ENCODE assay signal across 6 cellular contexts in genomic region chr16:546909-547770, GRCh38. TPM values are rescaled to one million over a fixed set of nuclear protein-coding genes. Genes with fewer than 3 reads are reported as not detected.
A peak's percentile ranks its signal among the peaks of the same experiment; 100 is the strongest.
DNase-seq lines count a peak whose midpoint lies in the region; ATAC-seq and TF ChIP-seq lines count a peak whose summit lies in the region.

No MANE protein-coding gene starts in this region.

- H4K5ac ChIP-seq in IMR-90 (ENCODE audit: low read depth, low read length) = no peak overlapping the region

- H3K4me3 ChIP-seq in IMR-90 (ENCODE audit: insufficient read depth, low read depth, low read length) (no peak overlapping the region), left lung (no peak overlapping the region)

- H3K4me3 Mint-ChIP-seq in activated T-cell treated with anti-CD3 and anti-CD28 coated beads, Interleukin-2, amount 50 U/mL, for 24 hours = no peak overlapping the region

- dilution Hi-C loops in IMR-90 (cut with HindIII; ENCODE audit: low sequenced_read_pairs, unreplicated experiment) = no loop called here

- H3K14ac ChIP-seq in IMR-90 (replicated peaks; ENCODE audit: low read depth, low read length) = no peak overlapping the region

- H3K4me1 ChIP-seq in IMR-90 (ENCODE audit: control insufficient read depth, insufficient read depth, low read length) (no peaks in the 10 kb centered on the region), left lung (peaks cover 0 to 3% of the 10 kb centered on the region in 2 donors)

- peaks cover 30% of the 10 kb centered on the region for H3K36me3 Mint-ChIP-seq in activated T-cell treated with anti-CD3 and anti-CD28 coated beads, Interleukin-2, amount 50 U/mL, for 24 hours (ENCODE audit: low read depth)

- no peak overlapping the region for H3K27ac Mint-ChIP-seq in activated T-cell treated with anti-CD3 and anti-CD28 coated beads, Interleukin-2, amount 50 U/mL, for 24 hours

- H2BK15ac ChIP-seq in IMR-90 (ENCODE audit: low read depth, low read length) = no peak overlapping the region

- H3K18ac ChIP-seq in IMR-90 (ENCODE audit: low read depth, low read length) = no peak overlapping the region

- H4K91ac ChIP-seq in IMR-90 (ENCODE audit: insufficient read depth, low read depth, low read length) = no peak overlapping the region

- no TSS peak for BruUV-seq in IMR-90 (replicated peaks; lab: Mats Ljungman, UMichigan)

- in situ Hi-C loops in IMR-90 (cut with MboI; ENCODE audit: low sequenced_read_pairs) = no loop called here

- H3K9ac ChIP-seq in IMR-90 (ENCODE audit: low read depth, low read length) = no peak overlapping the region

- no peak overlapping the region for H2AK5ac ChIP-seq in IMR-90 (ENCODE audit: low read depth, low read length)

- peaks cover 2% of the 10 kb centered on the region for H3K4me1 Mint-ChIP-seq in activated T-cell treated with anti-CD3 and anti-CD28 coated beads, Interleukin-2, amount 50 U/mL, for 24 hours (ENCODE audit: low read depth)

- H3K9me3 ChIP-seq in IMR-90 (ENCODE audit: control insufficient read depth, insufficient read depth, low read length) (no peaks in the 10 kb centered on the region), left lung (no peaks in the 10 kb centered on the region)

- H2AK9ac ChIP-seq in IMR-90 (replicated peaks; ENCODE audit: low read depth, low read length, poor library complexity) = no peak overlapping the region

- peak; percentile 52 for TF ChIP-seq CTCF in IMR-90 (conservative IDR thresholded peaks at IDR 0.05; ENCODE audit: low read depth, low read length)
- peak; percentile 28 to 70 for TF ChIP-seq CTCF in left lung (IDR thresholded peaks at IDR 0.05)

- peaks cover 36% of the 10 kb centered on the region for H4K20me1 ChIP-seq in IMR-90 (ENCODE audit: insufficient read depth, low read length)

- no peaks in the 10 kb centered on the region; the same call in 1 of the 2 replicates for H3K9me1 ChIP-seq in IMR-90 (ENCODE audit: insufficient read depth, low read length)

- 88% methylated on average over 24 of the region's 60 CpGs; no CpG with 5 or more reads in 1 of the 2 experiments for WGBS in IMR-90 (ENCODE audit: extremely low coverage in 2 of 2, insufficient read length in 1 of 2), 2 experiments

- no peaks in the 10 kb centered on the region for H3K9me3 Mint-ChIP-seq in activated T-cell treated with anti-CD3 and anti-CD28 coated beads, Interleukin-2, amount 50 U/mL, for 24 hours

- H3K27me3 ChIP-seq in IMR-90 (ENCODE audit: control insufficient read depth, insufficient read depth, low read length) = no peaks in the 10 kb centered on the region
- H3K27me3 ChIP-seq in left lung = no peaks in the 10 kb centered on the region

- POLR2A ChIA-PET in IMR-90 (lab: Charles Lee; ENCODE audit: unreplicated experiment) = no interaction called here

- CTCF ChIA-PET in IMR-90 (lab: Yijun Ruan, JAX) = no interaction called here

- peak; percentile 49 for TF ChIP-seq RAD21 in IMR-90 (IDR thresholded peaks at IDR 0.05; ENCODE audit: low read length)

- no peak overlapping the region for H3K23ac ChIP-seq in IMR-90 (ENCODE audit: low read depth, low read length)

- no peak overlapping the region for H2BK20ac ChIP-seq in IMR-90 (ENCODE audit: low read depth, low read length)

- H2BK120ac ChIP-seq in IMR-90 (ENCODE audit: low read depth, low read length) = no peak overlapping the region

- H3K27ac ChIP-seq in IMR-90 (ENCODE audit: insufficient read depth, low read length) (no peak overlapping the region), left lung (no peak overlapping the region)

- intact Hi-C loops in IMR-90 (cut with micrococcal nuclease) = no loop called here
- intact Hi-C loops in left lung (cut with DNase I) = no loop called here

- TF ChIP-seq POLR2A in IMR-90 (IDR thresholded peaks at IDR 0.05; ENCODE audit: low read depth, low read length) (no peak), GM18505 (IDR thresholded peaks at IDR 0.05; ENCODE audit: borderline replicate concordance, extremely low read depth, insufficient read depth, insufficient read length) (no peak)

- H3K79me1 ChIP-seq in IMR-90 (ENCODE audit: low read depth in 1 of 2, low read length in 2 of 2) = peaks cover 1 to 16% of the 10 kb centered on the region in 2 experiments; a peak in 2 of 4 replicates

- H2BK5ac ChIP-seq in IMR-90 (ENCODE audit: low read depth, low read length, poor library complexity, severe bottlenecking) = no peak overlapping the region

- H2AFZ ChIP-seq in IMR-90 (replicated peaks; ENCODE audit: low read length, poor library complexity) = no peak overlapping the region

- H3K4me2 ChIP-seq in IMR-90 (ENCODE audit: low read depth, low read length) = no peak overlapping the region

- no peaks in the 10 kb centered on the region for H3K27me3 Mint-ChIP-seq in activated T-cell treated with anti-CD3 and anti-CD28 coated beads, Interleukin-2, amount 50 U/mL, for 24 hours

- no peak overlapping the region for H4K8ac ChIP-seq in IMR-90 (ENCODE audit: low read depth in 2 of 2, low read length in 2 of 2)

- no peak overlapping the region for H3K4ac ChIP-seq in IMR-90 (ENCODE audit: low read depth, low read length)

- no peak overlapping the region for H3K56ac ChIP-seq in IMR-90 (ENCODE audit: extremely low read depth, insufficient read depth, low read length)

- no peak for ATAC-seq in IMR-90 (ENCODE audit: low read depth)
- ATAC-seq in left lung = peak; percentile 84
- ATAC-seq in GM18858 (IDR thresholded peaks at IDR 0.05; ENCODE audit: unreplicated experiment) = no peak
- ATAC-seq in GM18505 (IDR thresholded peaks at IDR 0.05; ENCODE audit: unreplicated experiment) = no peak

- peak; percentile 16 for DNase-seq in IMR-90
- DNase-seq in activated T-cell treated with anti-CD3 and anti-CD28 coated beads, Interleukin-2, amount 50 U/mL, for 24 hours = peak; percentile 68
- peak; percentile 77 to 97 for DNase-seq in left lung
- DNase-seq in amniotic stem cell (lab: John Stamatoyannopoulos, UW) = no peak

- H3K36me3 ChIP-seq in IMR-90 (ENCODE audit: control insufficient read depth, insufficient read depth, low read length) = peaks cover 25% of the 10 kb centered on the region
- H3K36me3 ChIP-seq in left lung = peaks cover 0 to 58% of the 10 kb centered on the region in 2 donors

TF ChIP-seq in IMR-90, 13 proteins besides CTCF, POLR2A, EP300 and RAD21:
- no peak for TF ChIP-seq MAFK (IDR thresholded peaks at IDR 0.05; ENCODE audit: low read depth, low read length)
- TF ChIP-seq, protein P1, sequence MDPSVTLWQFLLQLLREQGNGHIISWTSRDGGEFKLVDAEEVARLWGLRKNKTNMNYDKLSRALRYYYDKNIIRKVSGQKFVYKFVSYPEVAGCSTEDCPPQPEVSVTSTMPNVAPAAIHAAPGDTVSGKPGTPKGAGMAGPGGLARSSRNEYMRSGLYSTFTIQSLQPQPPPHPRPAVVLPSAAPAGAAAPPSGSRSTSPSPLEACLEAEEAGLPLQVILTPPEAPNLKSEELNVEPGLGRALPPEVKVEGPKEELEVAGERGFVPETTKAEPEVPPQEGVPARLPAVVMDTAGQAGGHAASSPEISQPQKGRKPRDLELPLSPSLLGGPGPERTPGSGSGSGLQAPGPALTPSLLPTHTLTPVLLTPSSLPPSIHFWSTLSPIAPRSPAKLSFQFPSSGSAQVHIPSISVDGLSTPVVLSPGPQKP (IDR thresholded peaks at IDR 0.05; ENCODE audit: borderline replicate concordance, low read depth, low read length) = no peak
- TF ChIP-seq NFE2L2 (IDR thresholded peaks at IDR 0.05; ENCODE audit: low read depth, low read length) = no peak
- TF ChIP-seq, protein P2, sequence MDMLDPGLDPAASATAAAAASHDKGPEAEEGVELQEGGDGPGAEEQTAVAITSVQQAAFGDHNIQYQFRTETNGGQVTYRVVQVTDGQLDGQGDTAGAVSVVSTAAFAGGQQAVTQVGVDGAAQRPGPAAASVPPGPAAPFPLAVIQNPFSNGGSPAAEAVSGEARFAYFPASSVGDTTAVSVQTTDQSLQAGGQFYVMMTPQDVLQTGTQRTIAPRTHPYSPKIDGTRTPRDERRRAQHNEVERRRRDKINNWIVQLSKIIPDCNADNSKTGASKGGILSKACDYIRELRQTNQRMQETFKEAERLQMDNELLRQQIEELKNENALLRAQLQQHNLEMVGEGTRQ (IDR thresholded peaks at IDR 0.05; ENCODE audit: low read depth, low read length) = no peak
- TF ChIP-seq SMC3 (IDR thresholded peaks at IDR 0.05; ENCODE audit: low read depth, low read length) = peak; percentile 28; the same call in 1 of the 2 replicates
- TF ChIP-seq MAZ (IDR thresholded peaks at IDR 0.05; ENCODE audit: borderline replicate concordance, low read depth, low read length) = peak; percentile 56; the same call in 1 of the 2 replicates
- no peak for TF ChIP-seq BHLHE40 (IDR thresholded peaks at IDR 0.05; ENCODE audit: low read depth, low read length)
- no peak for TF ChIP-seq MXI1 (IDR thresholded peaks at IDR 0.05; ENCODE audit: borderline replicate concordance, low read depth, low read length)
- TF ChIP-seq CEBPB (IDR thresholded peaks at IDR 0.05; ENCODE audit: low read depth, low read length) = no peak
TF ChIP-seq in IMR-90: peak in this region for 2.

RNA-seq across cellular contexts. Expression of gene PRR35, which starts 13.1 kb away (rescaled TPM):
- total RNA-seq in IMR-90 (2012; rRNA removed) (not detected in 2 replicates), left lung (not detected)
- polyA plus RNA-seq in IMR-90 (2012; rRNA removed) = not detected in 2 replicates
- not detected in 2 replicates for polyA plus RNA-seq in IMR-90 (2012; cell fraction: cytosol; rRNA removed)
- 0.05 and 0.09 TPM in 2 replicates for polyA plus RNA-seq in IMR-90 (2012; cell fraction: nucleus; rRNA removed; ENCODE audit: low replicate concordance)

RNA-seq across cellular contexts. Expression of gene CAPN15, which starts 19.6 kb away (rescaled TPM):
- total RNA-seq in IMR-90 (2012; rRNA removed) (9.3 and 11.4 TPM in 2 replicates), left lung (10 to 100 TPM; 33.8 to 57.2 TPM)
- polyA plus RNA-seq in IMR-90 (2012; rRNA removed) = 24.3 and 36.0 TPM in 2 replicates
- polyA plus RNA-seq in IMR-90 (2012; cell fraction: cytosol; rRNA removed) = 13.9 and 31.3 TPM in 2 replicates
- polyA plus RNA-seq in IMR-90 (2012; cell fraction: nucleus; rRNA removed; ENCODE audit: low replicate concordance) = 73.5 and 220 TPM in 2 replicates

RNA-seq across cellular contexts. Expression of gene NHLRC4, which starts 19.7 kb away (rescaled TPM):
- total RNA-seq in IMR-90 (2012; rRNA removed) (0.56 and 0.72 TPM in 2 replicates), left lung (1 to 10 TPM in 1 of 2 donors, under 1 TPM in 1; 0.99 to 2.0 TPM)
- 0.65 and 0.84 TPM in 2 replicates for polyA plus RNA-seq in IMR-90 (2012; rRNA removed)
- 0.76 and 1.4 TPM in 2 replicates for polyA plus RNA-seq in IMR-90 (2012; cell fraction: cytosol; rRNA removed)
- 1.3 and 2.4 TPM in 2 replicates for polyA plus RNA-seq in IMR-90 (2012; cell fraction: nucleus; rRNA removed; ENCODE audit: low replicate concordance)

RNA-seq across cellular contexts. Expression of gene PIGQ, which starts 22.6 kb away (rescaled TPM):
- total RNA-seq in IMR-90 (2012; rRNA removed) (5.9 and 7.2 TPM in 2 replicates), left lung (10 to 100 TPM; 51.0 to 68.5 TPM)
- 36.8 and 40.5 TPM in 2 replicates for polyA plus RNA-seq in IMR-90 (2012; rRNA removed)
- polyA plus RNA-seq in IMR-90 (2012; cell fraction: cytosol; rRNA removed) = 16.5 and 38.0 TPM in 2 replicates
- 111 and 325 TPM in 2 replicates for polyA plus RNA-seq in IMR-90 (2012; cell fraction: nucleus; rRNA removed; ENCODE audit: low replicate concordance)

RNA-seq across cellular contexts. Expression of gene RAB40C, which starts 42.7 kb away (rescaled TPM):
- total RNA-seq in IMR-90 (2012; rRNA removed) (6.8 and 6.9 TPM in 2 replicates), left lung (10 to 100 TPM; 32.1 to 32.9 TPM)
- polyA plus RNA-seq in IMR-90 (2012; rRNA removed) = 13.7 and 15.3 TPM in 2 replicates
- 11.0 and 21.8 TPM in 2 replicates for polyA plus RNA-seq in IMR-90 (2012; cell fraction: cytosol; rRNA removed)
- polyA plus RNA-seq in IMR-90 (2012; cell fraction: nucleus; rRNA removed; ENCODE audit: low replicate concordance) = 26.4 and 67.6 TPM in 2 replicates
